Comparison of ENCODE assay signal across 11 cellular contexts in genomic region chr4:153166971-153167501, GRCh38. TPM values are rescaled to one million over a fixed set of nuclear protein-coding genes. Genes with fewer than 3 reads are reported as not detected.
DNase-seq lines count a peak whose midpoint lies in the region; ATAC-seq and TF ChIP-seq lines count a peak whose summit lies in the region.
"Had no signal": no experiment of that assay in that cellular context is flagged by ENCODE, and none has a peak within 500 bp of the region (broad histone marks: within the 10 kb centered on the region; RNA-seq: fewer than 3 reads in every experiment).

No MANE protein-coding gene starts in this region.

- no peaks in the 10 kb centered on the region for H3K9me3 ChIP-seq in SJSA1 (replicated peaks)
- peaks cover 6% of the 10 kb centered on the region for H3K9me3 ChIP-seq in mesenchymal stem cell (ENCODE audit: control insufficient read depth, low read length)
- H3K9me3 ChIP-seq in CD8-positive, alpha-beta T cell (ENCODE audit: low read length), result no peaks in the 10 kb centered on the region

- no peaks in the 10 kb centered on the region for H3K4me1 Mint-ChIP-seq in CD8-positive, alpha-beta T cell (ENCODE audit: low read depth)

- no peaks in the 10 kb centered on the region for H3K9me3 Mint-ChIP-seq in CD8-positive, alpha-beta T cell

- POLR2A ChIA-PET in CD8-positive, alpha-beta T cell (lab: Charles Lee), result no interaction called here

- TF ChIP-seq CTCF in CD8-positive, alpha-beta T cell (IDR thresholded peaks at IDR 0.05), result no peak

- H2AFZ ChIP-seq in mesenchymal stem cell (ENCODE audit: low read depth, low read length), result no peak overlapping the region

- no peak overlapping the region for H3K27ac Mint-ChIP-seq in CD8-positive, alpha-beta T cell

- WGBS in mesenchymal stem cell, result 92% methylated on average over 2 of the region's 4 CpGs

- H3K4me2 ChIP-seq in mesenchymal stem cell (ENCODE audit: low read length, poor library complexity, severe bottlenecking), result no peak overlapping the region

- no peak for ATAC-seq in CD8-positive, alpha-beta T cell
- ATAC-seq in GM21723 (IDR thresholded peaks at IDR 0.05; ENCODE audit: unreplicated experiment), result no peak

- H3K4ac ChIP-seq in mesenchymal stem cell (ENCODE audit: low read depth in 1 of 2, low read length in 2 of 2), result no peak overlapping the region

- no peaks in the 10 kb centered on the region for H3K36me3 ChIP-seq in SJSA1
- no peaks in the 10 kb centered on the region for H3K36me3 ChIP-seq in mesenchymal stem cell (ENCODE audit: control insufficient read depth in 1 of 2, insufficient read depth in 2 of 2, low read depth in 1 of 2, low read length in 2 of 2)
- H3K36me3 ChIP-seq in CD8-positive, alpha-beta T cell (ENCODE audit: insufficient read depth, low read length), result no peaks in the 10 kb centered on the region
- H3K36me3 ChIP-seq: esophagus muscularis mucosa, WERI-Rb-1 had no signal

- H3K4me3 Mint-ChIP-seq in CD8-positive, alpha-beta T cell, result no peak overlapping the region

- H3K27me3 ChIP-seq in SJSA1 (replicated peaks) (no peaks in the 10 kb centered on the region), mesenchymal stem cell (ENCODE audit: control insufficient read depth in 1 of 2, insufficient read depth in 1 of 2, low read length in 2 of 2) (peaks cover 0 to 36% of the 10 kb centered on the region in 2 experiments)
- H3K27me3 ChIP-seq in CD8-positive, alpha-beta T cell (ENCODE audit: insufficient read depth, low read length), result peaks cover 6% of the 10 kb centered on the region
- H3K27me3 ChIP-seq: esophagus muscularis mucosa had no signal

- DNase-seq in Ammon's horn (ENCODE audit: low spot score) (peak; percentile 80), SJSA1 (ENCODE audit: low read depth in 1 of 2, low spot score in 2 of 2) (peak in 1 of 2 experiments; percentile 62), epidermal melanocyte (ENCODE audit: insufficient read length, low spot score) (peak; percentile 66), mesenchymal stem cell (no peak), iPS-NIHi7 (ENCODE audit: extremely low spot score) (no peak), RKO (ENCODE audit: low spot score) (no peak)
- DNase-seq in CD8-positive, alpha-beta T cell, result no peak
- DNase-seq: activated naive CD4-positive, alpha-beta T cell treated with anti-CD3 and anti-CD28 coated beads, Interleukin-2, amount 50 U/mL, for 16 hours; WERI-Rb-1 had no signal

- H3K9ac ChIP-seq in mesenchymal stem cell (ENCODE audit: low read length), result no peak overlapping the region

- H2BK15ac ChIP-seq in mesenchymal stem cell (ENCODE audit: low read depth, poor library complexity, severe bottlenecking), result no peak overlapping the region

- H3K14ac ChIP-seq in mesenchymal stem cell (ENCODE audit: low read length in 2 of 2), result no peak overlapping the region

- H4K91ac ChIP-seq in mesenchymal stem cell (ENCODE audit: low read length), result no peak overlapping the region

- peaks cover 5% of the 10 kb centered on the region for H3K79me1 ChIP-seq in mesenchymal stem cell (replicated peaks; ENCODE audit: low read length, poor library complexity, severe bottlenecking)

- H3K23ac ChIP-seq in mesenchymal stem cell (ENCODE audit: low read length in 2 of 2), result no peak overlapping the region

- H3K4me1 ChIP-seq in SJSA1 (replicated peaks) (peaks cover 13% of the 10 kb centered on the region), mesenchymal stem cell (ENCODE audit: control insufficient read depth, insufficient read depth, low read depth, low read length) (peaks cover 2% of the 10 kb centered on the region)
- no peaks in the 10 kb centered on the region for H3K4me1 ChIP-seq in CD8-positive, alpha-beta T cell (ENCODE audit: insufficient read depth, low read length)
- H3K4me1 ChIP-seq: esophagus muscularis mucosa had no signal

- intact Hi-C loops in CD8-positive, alpha-beta T cell (cut with DNase I, micrococcal nuclease), result no loop called here

- peak overlapping the region; percentile 21 for H3K27ac ChIP-seq in SJSA1
- H3K27ac ChIP-seq in mesenchymal stem cell (ENCODE audit: low read length, poor library complexity, severe bottlenecking), result peak overlapping the region; percentile 92
- H3K27ac ChIP-seq in CD8-positive, alpha-beta T cell (ENCODE audit: low read depth, low read length), result no peak overlapping the region
- H3K27ac ChIP-seq: esophagus muscularis mucosa, WERI-Rb-1 had no signal

- CTCF ChIA-PET in CD8-positive, alpha-beta T cell (lab: Charles Lee), result no interaction called here

- H3K27me3 Mint-ChIP-seq in CD8-positive, alpha-beta T cell (ENCODE audit: low read depth), result peaks cover 13% of the 10 kb centered on the region

- H3K36me3 Mint-ChIP-seq in CD8-positive, alpha-beta T cell, result no peaks in the 10 kb centered on the region

- no peak overlapping the region for H2BK120ac ChIP-seq in mesenchymal stem cell (ENCODE audit: low read depth, low read length)

- no peak overlapping the region for H2AK5ac ChIP-seq in mesenchymal stem cell (ENCODE audit: low read length, severe bottlenecking)

- H3K4me3 ChIP-seq in SJSA1 (no peak overlapping the region), mesenchymal stem cell (ENCODE audit: insufficient read depth in 1 of 2, low read depth in 1 of 2, low read length in 2 of 2) (no peak overlapping the region)
- no peak overlapping the region for H3K4me3 ChIP-seq in CD8-positive, alpha-beta T cell (ENCODE audit: low read depth, low read length)
- H3K4me3 ChIP-seq: esophagus muscularis mucosa had no signal

- no peak overlapping the region for H4K8ac ChIP-seq in mesenchymal stem cell (ENCODE audit: low read length)

- H2BK5ac ChIP-seq in mesenchymal stem cell (ENCODE audit: low read depth, low read length, poor library complexity, severe bottlenecking), result no peak overlapping the region

- no peak overlapping the region for H3K18ac ChIP-seq in mesenchymal stem cell (ENCODE audit: low read depth in 1 of 2, low read length in 2 of 2)

- H2BK12ac ChIP-seq in mesenchymal stem cell (ENCODE audit: low read length in 2 of 2), result no peak overlapping the region

RNA-seq across cellular contexts. Expression of gene TRIM2, which starts 37.2 kb away (rescaled TPM):
- 11.7 and 22.4 TPM in 2 replicates for total RNA-seq in SJSA1 (2014; rRNA removed; shearing (Covaris generic))
- polyA plus RNA-seq in mesenchymal stem cell (2013, experiment 1 of 2), result 18.0 TPM
- 18.0 TPM for polyA plus RNA-seq in mesenchymal stem cell (2013, experiment 2 of 2)
- total RNA-seq in CD8-positive, alpha-beta T cell, result under 1 TPM; 0.22 to 0.43 TPM

Comparison
In these comparisons a context has a peak if more than half of its experiments do, and no peak if none do; other contexts are left out.
1. DNase-seq: peak in Ammon's horn (single experiment) and epidermal melanocyte (single experiment); none in mesenchymal stem cell (single experiment), iPS-NIHi7 (single experiment), RKO (single experiment) and CD8-positive, alpha-beta T cell (0 of 7).